30 cellular contexts compared by ENCODE assay signal in the genomic region with DNA sequence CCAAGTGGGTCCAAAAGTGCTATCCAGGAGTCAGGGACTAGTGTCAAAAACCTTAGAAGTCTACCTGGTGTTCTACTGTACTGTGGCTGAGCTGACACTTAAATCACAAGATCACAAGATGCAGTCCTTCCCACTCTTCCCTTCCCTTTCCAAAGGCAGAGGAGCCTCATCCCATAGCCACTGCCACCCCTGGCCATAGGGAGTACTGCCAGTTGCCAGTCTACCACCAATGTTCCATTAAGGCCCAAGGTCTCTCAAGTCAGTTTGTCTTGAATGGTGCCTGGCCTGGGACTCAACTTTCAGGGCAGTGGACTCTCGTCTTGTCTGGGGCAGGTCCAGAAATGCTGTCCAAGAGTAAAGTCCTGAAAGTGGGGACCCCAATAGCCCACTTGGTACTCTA.
"Had no signal": no experiment of that assay in that cellular context is flagged by ENCODE, and none has a peak within 500 bp of the region (broad histone marks: within the 10 kb centered on the region; RNA-seq: fewer than 3 reads in every experiment).

No MANE protein-coding gene starts in this region.

- H3K4me3 ChIP-seq: adrenal gland, ascending aorta, coronary artery, dorsolateral prefrontal cortex, gastroesophageal sphincter, hepatocyte, neural progenitor cell, right atrium auricular region, suprapubic skin, tibial artery had no signal

- H3K9ac ChIP-seq: neural progenitor cell, parathyroid adenoma had no signal

- H3K9me3 ChIP-seq: adrenal gland, ascending aorta, gastroesophageal sphincter, right atrium auricular region, suprapubic skin, tibial artery had no signal

- ATAC-seq: gastroesophageal sphincter; naive thymus-derived CD8-positive, alpha-beta T cell had no signal

- H2AFZ ChIP-seq: hepatocyte, neural progenitor cell, parathyroid adenoma had no signal

- H3K36me3 ChIP-seq: adrenal gland, ascending aorta, gastroesophageal sphincter, neural progenitor cell, right atrium auricular region, suprapubic skin, tibial artery, WERI-Rb-1 had no signal

- DNase-seq: activated CD4-positive, alpha-beta memory T cell treated with anti-CD3 and anti-CD28 coated beads for 36 hours; activated CD4-positive, alpha-beta T cell treated with anti-CD3 and anti-CD28 coated beads, Interleukin-2, amount 10 ng/mL, durations not matched to agents 24 days and 14 days; activated CD4-positive, CD25-positive, alpha-beta regulatory T cell treated with anti-CD3 and anti-CD28 coated beads, Interleukin-2, amount 50 U/mL, for 72 hours; activated CD8-positive, alpha-beta memory T cell treated with anti-CD3 and anti-CD28 coated beads, Interleukin-2, amount 50 U/mL, for 4 hours; activated effector memory CD4-positive, alpha-beta T cell treated with anti-CD3 and anti-CD28 coated beads, Interleukin-2, amount 50 U/mL, for 16 hours; activated naive CD4-positive, alpha-beta T cell treated with anti-CD3 and anti-CD28 coated beads for 36 hours; activated naive CD8-positive, alpha-beta T cell treated with anti-CD3 and anti-CD28 coated beads for 36 hours; activated T-cell treated with anti-CD3 and anti-CD28 coated beads, Interleukin-2, amount 50 U/mL, for 1 hour; adrenal gland; dorsolateral prefrontal cortex; effector memory CD4-positive, alpha-beta T cell; naive thymus-derived CD8-positive, alpha-beta T cell; occipital lobe; stimulated activated CD4-positive, alpha-beta T cell treated with anti-CD3 and anti-CD28 coated beads, Interleukin-15, amount 100 ng/mL, for 24 hours; stimulated activated CD4-positive, alpha-beta T cell treated with anti-CD3 and anti-CD28 coated beads, Interleukin-2, amount 100 ng/mL, for 24 hours; stimulated activated naive CD4-positive, alpha-beta T cell; T1000; tibial artery; WERI-Rb-1 had no signal

- H3K4me1 Mint-ChIP-seq: activated CD4-positive, alpha-beta T cell treated with anti-CD3 and anti-CD28 coated beads, Interleukin-2, amount 10 ng/mL, durations not matched to agents 24 days and 14 days; activated naive CD8-positive, alpha-beta T cell treated with anti-CD3 and anti-CD28 coated beads for 36 hours; brain; memory B cell; naive thymus-derived CD8-positive, alpha-beta T cell; neural progenitor cell had no signal

- H3K27me3 ChIP-seq: adrenal gland, ascending aorta, dorsolateral prefrontal cortex, gastroesophageal sphincter, hepatocyte, neural progenitor cell, right atrium auricular region, suprapubic skin, tibial artery had no signal

- H3K4me2 ChIP-seq: hepatocyte, neural progenitor cell had no signal

- H3K9me3 Mint-ChIP-seq: activated CD4-positive, alpha-beta T cell treated with anti-CD3 and anti-CD28 coated beads, Interleukin-2, amount 10 ng/mL, durations not matched to agents 24 days and 14 days; activated T-helper 1 cell treated with anti-CD3 and anti-CD28 coated beads, Interleukin-12 subunit alpha, Interleukin-12 subunit beta, Interleukin-2, Interleukin-4 antibody, amounts not matched to agents 30 ng/mL and 10 ng/mL and 1 ng/mL, durations not matched to agents 14 hours and 24 hours and 36 hours; neural progenitor cell had no signal

- H3K4me1 ChIP-seq: adrenal gland, ascending aorta, gastroesophageal sphincter, neural progenitor cell, parathyroid adenoma, right atrium auricular region, suprapubic skin, tibial artery had no signal

- H3K36me3 Mint-ChIP-seq: activated CD4-positive, alpha-beta memory T cell treated with anti-CD3 and anti-CD28 coated beads for 36 hours; activated naive CD8-positive, alpha-beta T cell treated with anti-CD3 and anti-CD28 coated beads for 36 hours; brain; memory B cell; naive thymus-derived CD8-positive, alpha-beta T cell; neural progenitor cell had no signal

- H3K27ac Mint-ChIP-seq: activated CD4-positive, alpha-beta memory T cell treated with anti-CD3 and anti-CD28 coated beads for 36 hours; activated CD4-positive, alpha-beta T cell treated with anti-CD3 and anti-CD28 coated beads, Interleukin-2, amount 10 ng/mL, durations not matched to agents 24 days and 14 days; activated naive CD4-positive, alpha-beta T cell treated with anti-CD3 and anti-CD28 coated beads for 36 hours; activated naive CD8-positive, alpha-beta T cell treated with anti-CD3 and anti-CD28 coated beads for 36 hours; activated T-helper 1 cell treated with anti-CD3 and anti-CD28 coated beads, Interleukin-12 subunit alpha, Interleukin-12 subunit beta, Interleukin-2, Interleukin-4 antibody, amounts not matched to agents 30 ng/mL and 10 ng/mL and 1 ng/mL, durations not matched to agents 14 hours and 24 hours and 36 hours; brain; memory B cell; naive thymus-derived CD8-positive, alpha-beta T cell; neural progenitor cell had no signal

- H3K4me3 Mint-ChIP-seq: activated CD4-positive, alpha-beta memory T cell treated with anti-CD3 and anti-CD28 coated beads for 36 hours; activated CD4-positive, alpha-beta T cell treated with anti-CD3 and anti-CD28 coated beads, Interleukin-2, amount 10 ng/mL, durations not matched to agents 24 days and 14 days; activated naive CD4-positive, alpha-beta T cell treated with anti-CD3 and anti-CD28 coated beads for 36 hours; activated naive CD8-positive, alpha-beta T cell treated with anti-CD3 and anti-CD28 coated beads for 36 hours; activated T-helper 1 cell treated with anti-CD3 and anti-CD28 coated beads, Interleukin-12 subunit alpha, Interleukin-12 subunit beta, Interleukin-2, Interleukin-4 antibody, amounts not matched to agents 30 ng/mL and 10 ng/mL and 1 ng/mL, durations not matched to agents 14 hours and 24 hours and 36 hours; brain; memory B cell; naive thymus-derived CD8-positive, alpha-beta T cell; neural progenitor cell had no signal

- H3K27ac ChIP-seq: adrenal gland, ascending aorta, coronary artery, dorsolateral prefrontal cortex, gastroesophageal sphincter, hepatocyte, neural progenitor cell, parathyroid adenoma, right atrium auricular region, suprapubic skin, tibial artery, WERI-Rb-1 had no signal

- H3K79me2 ChIP-seq: hepatocyte, parathyroid adenoma had no signal

- H3K27me3 Mint-ChIP-seq: activated CD4-positive, alpha-beta memory T cell treated with anti-CD3 and anti-CD28 coated beads for 36 hours; activated CD4-positive, alpha-beta T cell treated with anti-CD3 and anti-CD28 coated beads, Interleukin-2, amount 10 ng/mL, durations not matched to agents 24 days and 14 days; activated naive CD8-positive, alpha-beta T cell treated with anti-CD3 and anti-CD28 coated beads for 36 hours; brain; memory B cell had no signal
